8 cellular contexts compared by ENCODE assay signal in the genomic region with DNA sequence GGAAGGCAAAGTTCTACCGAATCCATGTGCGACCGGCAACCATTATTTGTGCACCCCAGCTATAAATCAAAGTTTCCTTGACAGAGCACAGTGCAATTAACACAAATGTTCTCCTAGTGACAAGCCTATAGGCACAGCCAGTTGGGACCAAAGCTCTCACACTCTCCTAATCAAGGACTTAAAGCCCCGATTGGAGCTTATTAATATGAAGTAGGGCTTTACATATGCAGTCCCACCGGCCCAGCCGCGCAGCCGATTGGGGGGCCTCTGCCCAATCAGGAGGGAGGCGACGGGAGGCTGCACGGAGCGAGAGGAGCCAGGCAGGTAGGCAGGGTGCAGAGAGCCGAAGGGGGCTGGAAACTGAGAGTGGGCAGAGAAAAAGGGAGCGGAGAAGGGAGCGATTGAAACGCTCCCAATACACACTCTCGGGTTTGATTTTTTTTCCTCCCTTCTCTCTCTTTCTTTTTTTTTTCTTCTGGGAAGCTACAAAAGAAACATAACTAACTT. TPM values are rescaled to one million over a fixed set of nuclear protein-coding genes. Genes with fewer than 3 reads are reported as not detected.
DNase-seq lines count a peak whose midpoint lies in the region; ATAC-seq and TF ChIP-seq lines count a peak whose summit lies in the region.

Gene ESRRG, minus strand, starts transcription at position 156 of the 507 bp plus-strand sequence. Its CDS starts 130 bp downstream, at position 26.

- peak; percentile 63 to 78 for DNase-seq in NCI-H446 (lab: John Stamatoyannopoulos, UW)
- peak; percentile 85 for DNase-seq in ecto neural progenitor cell (ENCODE audit: low spot score)
- DNase-seq in mucosa of descending colon, result peak; percentile 41 to 60 (median 57)
- no peak for DNase-seq in NCI-H1048 (lab: John Stamatoyannopoulos, UW)
- DNase-seq in GM13977 (ENCODE audit: low spot score), result no peak

- H3K4me3 ChIP-seq in mucosa of descending colon, result no peak within 1 kb of the TSS

- no peaks in the 10 kb centered on the region for H3K9me3 ChIP-seq in mucosa of descending colon

- ATAC-seq in GM18907 (IDR thresholded peaks at IDR 0.05; ENCODE audit: unreplicated experiment), result peak; percentile 50
- peak; percentile 82 for ATAC-seq in mucosa of descending colon
- no peak for ATAC-seq in HG02571 (IDR thresholded peaks at IDR 0.05; ENCODE audit: unreplicated experiment)
- no peak for ATAC-seq in GM21360 (IDR thresholded peaks at IDR 0.05; ENCODE audit: unreplicated experiment)

- no peaks in the 10 kb centered on the region for H3K36me3 ChIP-seq in mucosa of descending colon (ENCODE audit: low read depth)

- intact Hi-C loops in mucosa of descending colon (cut with DNase I, micrococcal nuclease), result no loop called here

- H3K4me1 ChIP-seq in mucosa of descending colon (ENCODE audit: low read depth), result peaks cover 20% of the 10 kb centered on the region

- TF ChIP-seq CTCF in mucosa of descending colon (IDR thresholded peaks at IDR 0.05) (no peak), GM13977 (IDR thresholded peaks at IDR 0.05; ENCODE audit: extremely low read depth, insufficient read depth, missing control alignments) (no peak)

- in situ Hi-C loops in GM13977 (cut with MboI; ENCODE audit: low pct_unique_long_range_greater_than_20kb, low sequenced_read_pairs, unreplicated experiment), result no loop called here

RNA-seq across cellular contexts. Expression of gene ESRRG, which starts in this region (rescaled TPM):
- 1 to 10 TPM in 1 of 3 donors, under 1 TPM in 2; 0.58 to 1.1 (median 0.58) TPM for total RNA-seq in mucosa of descending colon

Comparison
In these comparisons a context has a peak if more than half of its experiments do, and no peak if none do; other contexts are left out.
1. ATAC-seq: peak in GM18907 (single experiment) and mucosa of descending colon (single experiment); none in HG02571 (single experiment) and GM21360 (single experiment).
2. DNase-seq: peak in NCI-H446 (2 of 2), ecto neural progenitor cell (single experiment) and mucosa of descending colon (3 of 3); none in NCI-H1048 (single experiment) and GM13977 (single experiment).